10 cellular contexts compared by ENCODE assay signal in genomic region chr5:73626814-73627313, GRCh38. TPM values are rescaled to one million over a fixed set of nuclear protein-coding genes. Genes with fewer than 3 reads are reported as not detected.
A peak's percentile ranks its signal among the peaks of the same experiment; 100 is the strongest.
DNase-seq lines count a peak whose midpoint lies in the region; ATAC-seq, FAIRE-seq and TF ChIP-seq lines count a peak whose summit lies in the region.
"Had no signal": no experiment of that assay in that cellular context is flagged by ENCODE, and none has a peak within 500 bp of the region (broad histone marks: within the 10 kb centered on the region; RNA-seq: fewer than 3 reads in every experiment).

No MANE protein-coding gene starts in this region.

- no peaks in the 10 kb centered on the region for H4K20me1 ChIP-seq in KMS-11 (ENCODE audit: insufficient read depth)
- no peaks in the 10 kb centered on the region for H4K20me1 ChIP-seq in endothelial cell of umbilical vein (replicated peaks; ENCODE audit: control insufficient read depth, extremely low read depth, insufficient read depth, low read length)

- ATAC-seq in GM19324 (IDR thresholded peaks at IDR 0.05; ENCODE audit: low FRiP score, unreplicated experiment) (no peak), HG02642 (IDR thresholded peaks at IDR 0.05; ENCODE audit: poor library complexity, unreplicated experiment) (no peak)

- H3K4me1 Mint-ChIP-seq in nephron, result peaks cover 4% of the 10 kb centered on the region

- intact Hi-C loops in endothelial cell of umbilical vein (cut with micrococcal nuclease), result loop anchor here (1.0 to 5.0 kb wide), 5 partner anchors 11 to 120 kb away; no protein-coding TSS in a partner anchor

- no peaks in the 10 kb centered on the region for H3K9me1 ChIP-seq in endothelial cell of umbilical vein (replicated peaks; ENCODE audit: control insufficient read depth, extremely low read depth, insufficient read depth, low read length)

- no peaks in the 10 kb centered on the region for H3K36me3 ChIP-seq in KMS-11 (ENCODE audit: insufficient read depth)
- H3K36me3 ChIP-seq in endothelial cell of umbilical vein (ENCODE audit: control insufficient read depth in 2 of 2, extremely low read depth in 1 of 2, insufficient read depth in 2 of 2, low read length in 2 of 2), result no peaks in the 10 kb centered on the region

- peaks cover 62% of the 10 kb centered on the region for H3K27me3 Mint-ChIP-seq in nephron (ENCODE audit: low read depth)

- TSS peak; percentile 26 for BruUV-seq in endothelial cell of umbilical vein (replicated peaks; lab: Mats Ljungman, UMichigan)

- DNase-seq in AG04450 (ENCODE audit: low read depth, low spot score) (no peak), endothelial cell of umbilical vein (ENCODE audit: low read depth, low spot score) (no peak), LoVo (ENCODE audit: low spot score) (no peak), erythroblast (lab: John Stamatoyannopoulos, UW) (no peak)
- DNase-seq: activated CD4-positive, CD25-positive, alpha-beta regulatory T cell treated with anti-CD3 and anti-CD28 coated beads, Interleukin-2, amount 50 U/mL, for 72 hours; NCI-H2081 had no signal

- POLR2A ChIA-PET in AG04450 (lab: Yijun Ruan, JAX), result interaction anchor here (1.0 to 1.3 kb wide), 2 partner anchors 12 to 66 kb away, joined by 3 to 4 read pairs; no protein-coding TSS in a partner anchor
- POLR2A ChIA-PET in endothelial cell of umbilical vein (lab: Charles Lee), result interaction anchor here (1.0 kb wide), 1 partner anchor 11 kb away, joined by 6 read pairs; no protein-coding TSS in a partner anchor

- peak overlapping the region; percentile 84 for H3K4me3 ChIP-seq in AG04450 (ENCODE audit: low read depth, low read length)
- no peak overlapping the region for H3K4me3 ChIP-seq in KMS-11 (IDR thresholded peaks at IDR 0.05; ENCODE audit: insufficient read depth, low read depth, low read length)
- peak overlapping the region; percentile 24 to 83 (median 74) for H3K4me3 ChIP-seq in endothelial cell of umbilical vein (replicated peaks in 1 of 3; ENCODE audit: insufficient read depth in 1 of 3, low read depth in 1 of 3, low read length in 3 of 3)

- H3K27me3 ChIP-seq in AG04450 (ENCODE audit: control insufficient read depth, insufficient read depth, low read length) (no peaks in the 10 kb centered on the region), KMS-11 (ENCODE audit: insufficient read depth, low read depth) (no peaks in the 10 kb centered on the region), endothelial cell of umbilical vein (ENCODE audit: control insufficient read depth in 2 of 2, insufficient read depth in 2 of 2, low read length in 2 of 2) (no peaks in the 10 kb centered on the region)

- FAIRE-seq in endothelial cell of umbilical vein (lab: Jason Lieb, UNC), result no peak

- CTCF ChIA-PET in AG04450 (lab: Charles Lee) (interaction anchor here (1.7 kb wide), 1 partner anchor 67 kb away, joined by 3 read pairs; no protein-coding TSS in a partner anchor), endothelial cell of umbilical vein (lab: Charles Lee) (interaction anchor here (1.1 to 3.2 kb wide), 4 partner anchors 36 to 166 kb away, joined by 3 to 17 read pairs (median 8); no protein-coding TSS in a partner anchor)

- H3K4me1 ChIP-seq in KMS-11 (ENCODE audit: low read depth, poor library complexity, severe bottlenecking) (peaks cover 6% of the 10 kb centered on the region), endothelial cell of umbilical vein (ENCODE audit: control insufficient read depth, extremely low read depth, insufficient read depth, low read length) (peaks cover 46% of the 10 kb centered on the region)

- no peak overlapping the region for H3K27ac Mint-ChIP-seq in nephron

- no peaks in the 10 kb centered on the region for H3K36me3 Mint-ChIP-seq in nephron (ENCODE audit: low read depth)

- TF ChIP-seq CTCF in AG04450 (IDR thresholded peaks at IDR 0.05; ENCODE audit: low read depth, low read length) (no peak), KMS-11 (conservative IDR thresholded peaks at IDR 0.05; ENCODE audit: low read depth, low read length) (no peak), endothelial cell of umbilical vein (IDR thresholded peaks at IDR 0.05; ENCODE audit: extremely low read depth in 1 of 2, insufficient read depth in 1 of 2, low read depth in 1 of 2, low read length in 2 of 2) (no peak), nephron (IDR thresholded peaks at IDR 0.05; ENCODE audit: unreplicated experiment in 3 of 3) (no peak)

- peak overlapping the region; percentile 82; the same call in 1 of the 2 replicates for H2AFZ ChIP-seq in KMS-11 (ENCODE audit: low read depth)
- no peak overlapping the region for H2AFZ ChIP-seq in endothelial cell of umbilical vein (ENCODE audit: low read depth, low read length)

- peak overlapping the region; percentile 56 to 77 (median 69) for H3K4me3 Mint-ChIP-seq in nephron

- H3K9me3 Mint-ChIP-seq in nephron, result no peaks in the 10 kb centered on the region

- H3K9ac ChIP-seq in KMS-11, result no peak overlapping the region
- peak overlapping the region; percentile 94 for H3K9ac ChIP-seq in endothelial cell of umbilical vein (replicated peaks; ENCODE audit: extremely low read depth, insufficient read depth, low read length)

- dilution Hi-C loops in endothelial cell of umbilical vein (cut with MboI; ENCODE audit: extremely low pct_ligation_motif_present, low sequenced_read_pairs), result no loop called here

- peak overlapping the region; percentile 68 for H3K4me2 ChIP-seq in KMS-11
- peak overlapping the region; percentile 97 for H3K4me2 ChIP-seq in endothelial cell of umbilical vein (ENCODE audit: insufficient read depth, low read length)

- H3K9me3 ChIP-seq in AG04450 (ENCODE audit: control insufficient read depth, insufficient read depth, low read length) (no peaks in the 10 kb centered on the region), endothelial cell of umbilical vein (replicated peaks; ENCODE audit: control insufficient read depth, insufficient read depth, low read length) (no peaks in the 10 kb centered on the region)

- H3K79me2 ChIP-seq in KMS-11 (ENCODE audit: insufficient read depth, low read depth) (no peaks in the 10 kb centered on the region), endothelial cell of umbilical vein (ENCODE audit: control insufficient read depth, insufficient read depth, low read length) (peaks cover 58% of the 10 kb centered on the region)

- H3K27ac ChIP-seq in AG04450 (ENCODE audit: low read depth, low read length) (no peak overlapping the region), KMS-11 (no peak overlapping the region), endothelial cell of umbilical vein (ENCODE audit: insufficient read depth, low read depth, low read length) (peak overlapping the region; percentile 62)

- TF ChIP-seq POLR2A in endothelial cell of umbilical vein (IDR thresholded peaks at IDR 0.05; ENCODE audit: low read depth, low read length) (peak; percentile 5), erythroblast (IDR thresholded peaks at IDR 0.05; ENCODE audit: low read length) (no peak)

TF ChIP-seq in endothelial cell of umbilical vein, 7 proteins besides CTCF, POLR2A, EP300 and RAD21:
- TF ChIP-seq MYC (IDR thresholded peaks at IDR 0.05; ENCODE audit: low read depth, low read length), result no peak
- TF ChIP-seq MAX (IDR thresholded peaks at IDR 0.05; ENCODE audit: insufficient read depth, insufficient read length), result no peak
- no peak for TF ChIP-seq GATA2 (IDR thresholded peaks at IDR 0.05; ENCODE audit: insufficient read depth, insufficient read length, low read depth, low read length)
- no peak for TF ChIP-seq FOS (IDR thresholded peaks at IDR 0.05; ENCODE audit: borderline replicate concordance, insufficient read depth, low read length)
- no peak for TF ChIP-seq EZH2 (IDR thresholded peaks at IDR 0.05; ENCODE audit: borderline replicate concordance, low read depth, low read length, severe bottlenecking)
- no peak for TF ChIP-seq JUN (IDR thresholded peaks at IDR 0.05; ENCODE audit: borderline replicate concordance, insufficient read depth, insufficient read length, low read depth)
- TF ChIP-seq POLR2AphosphoS5 (IDR thresholded peaks at IDR 0.05; ENCODE audit: insufficient read depth, low read depth, low read length), result no peak
TF ChIP-seq in endothelial cell of umbilical vein: peak in this region for 0.

RNA-seq across cellular contexts. Expression of gene ARHGEF28, which starts 0.9 kb away (rescaled TPM):
- polyA plus RNA-seq in AG04450 (2011; rRNA removed) (8.8 and 10.0 TPM in 2 replicates), endothelial cell of umbilical vein (23.7 and 29.5 TPM in 2 replicates)
- polyA minus RNA-seq in AG04450 (2011; rRNA and poly(A)+ RNA removed), result 35.2 and 40.7 TPM in 2 replicates
- total RNA-seq in endothelial cell of umbilical vein, result 108 and 116 TPM in 2 replicates
- 19.4 and 22.2 TPM in 2 replicates for polyA plus RNA-seq in endothelial cell of umbilical vein (2011; cell fraction: cytosol; rRNA removed)
- 126 and 142 TPM in 2 replicates for polyA plus RNA-seq in endothelial cell of umbilical vein (2011; cell fraction: nucleus; rRNA removed)
- 50.9 and 51.5 TPM in 2 replicates for polyA plus RNA-seq in endothelial cell of umbilical vein (2012)
- polyA minus RNA-seq in endothelial cell of umbilical vein, result 197 and 205 TPM in 2 replicates
- polyA minus RNA-seq in endothelial cell of umbilical vein (2011; cell fraction: cytosol; rRNA and poly(A)+ RNA removed), result 3.0 TPM
- 510 and 605 TPM in 2 replicates for polyA minus RNA-seq in endothelial cell of umbilical vein (2011; cell fraction: nucleus; rRNA and poly(A)+ RNA removed)
